Comparison of ENCODE assay signal across 1 cellular context in the genomic region with DNA sequence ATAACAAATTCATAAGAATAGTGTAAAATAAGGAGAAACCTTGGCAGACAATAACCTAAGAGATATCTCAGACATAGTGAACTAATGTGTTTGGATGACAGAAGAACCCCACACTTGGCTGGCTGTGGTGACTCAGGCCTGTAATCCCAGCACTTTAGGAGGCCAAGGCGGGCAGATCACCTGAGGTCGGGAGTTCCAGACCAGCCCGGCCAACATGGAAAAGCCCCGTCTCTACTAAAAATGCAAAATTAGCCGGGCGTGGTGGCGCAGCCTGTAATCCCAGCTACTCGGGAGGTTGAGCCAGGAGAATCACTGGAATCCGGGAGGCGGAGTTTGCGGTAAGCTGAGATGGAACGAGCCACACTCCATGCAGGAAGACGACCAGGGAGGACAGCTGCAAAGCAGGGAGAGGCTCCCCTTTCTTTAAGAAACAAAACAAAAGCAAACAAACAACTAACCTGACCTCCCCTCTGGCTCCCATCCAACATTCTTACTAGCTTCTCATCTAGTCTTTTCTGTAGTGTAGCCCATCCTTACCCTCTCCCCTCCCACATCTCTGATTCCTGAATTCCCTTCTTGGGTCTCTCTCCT.
TF ChIP-seq lines count a peak whose summit lies in the region.

No MANE protein-coding gene starts in this region.

TF ChIP-seq in H1, 55 proteins besides CTCF, POLR2A, EP300 and RAD21:
- TF ChIP-seq SIN3A (conservative IDR thresholded peaks at IDR 0.05 in 1 of 2, IDR thresholded peaks at IDR 0.05 in 1 of 2; ENCODE audit: low read depth in 1 of 2, low read length in 2 of 2) (no peak), ASH2L (IDR thresholded peaks at IDR 0.05; ENCODE audit: low read length) (no peak), CTBP2 (IDR thresholded peaks at IDR 0.05; ENCODE audit: borderline replicate concordance, insufficient read depth, insufficient read length, low read length) (no peak), SP4 (IDR thresholded peaks at IDR 0.05; ENCODE audit: low read length) (no peak), RFX5 (IDR thresholded peaks at IDR 0.05; ENCODE audit: borderline replicate concordance, low read depth, low read length) (no peak), SP2 (IDR thresholded peaks at IDR 0.05; ENCODE audit: low read length) (no peak), KDM1A (IDR thresholded peaks at IDR 0.05; ENCODE audit: borderline replicate concordance, low read length) (no peak), SP1 (IDR thresholded peaks at IDR 0.05; ENCODE audit: low read depth, low read length) (no peak), YY1 (IDR thresholded peaks at IDR 0.05; ENCODE audit: low read depth, low read length) (no peak), NRF1 (IDR thresholded peaks at IDR 0.05; ENCODE audit: low read depth, low read length) (no peak), CHD1 (IDR thresholded peaks at IDR 0.05; ENCODE audit: low read depth, low read length) (no peak), TAF1 (IDR thresholded peaks at IDR 0.05; ENCODE audit: low read depth, low read length) (no peak)
- TF ChIP-seq, protein P1, sequence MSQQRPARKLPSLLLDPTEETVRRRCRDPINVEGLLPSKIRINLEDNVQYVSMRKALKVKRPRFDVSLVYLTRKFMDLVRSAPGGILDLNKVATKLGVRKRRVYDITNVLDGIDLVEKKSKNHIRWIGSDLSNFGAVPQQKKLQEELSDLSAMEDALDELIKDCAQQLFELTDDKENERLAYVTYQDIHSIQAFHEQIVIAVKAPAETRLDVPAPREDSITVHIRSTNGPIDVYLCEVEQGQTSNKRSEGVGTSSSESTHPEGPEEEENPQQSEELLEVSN (IDR thresholded peaks at IDR 0.05) = no peak
- TF ChIP-seq, protein P2, sequence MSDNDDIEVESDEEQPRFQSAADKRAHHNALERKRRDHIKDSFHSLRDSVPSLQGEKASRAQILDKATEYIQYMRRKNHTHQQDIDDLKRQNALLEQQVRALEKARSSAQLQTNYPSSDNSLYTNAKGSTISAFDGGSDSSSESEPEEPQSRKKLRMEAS (IDR thresholded peaks at IDR 0.05) = no peak
